ENCODE assay signal across 1 cellular context in the genomic region with DNA sequence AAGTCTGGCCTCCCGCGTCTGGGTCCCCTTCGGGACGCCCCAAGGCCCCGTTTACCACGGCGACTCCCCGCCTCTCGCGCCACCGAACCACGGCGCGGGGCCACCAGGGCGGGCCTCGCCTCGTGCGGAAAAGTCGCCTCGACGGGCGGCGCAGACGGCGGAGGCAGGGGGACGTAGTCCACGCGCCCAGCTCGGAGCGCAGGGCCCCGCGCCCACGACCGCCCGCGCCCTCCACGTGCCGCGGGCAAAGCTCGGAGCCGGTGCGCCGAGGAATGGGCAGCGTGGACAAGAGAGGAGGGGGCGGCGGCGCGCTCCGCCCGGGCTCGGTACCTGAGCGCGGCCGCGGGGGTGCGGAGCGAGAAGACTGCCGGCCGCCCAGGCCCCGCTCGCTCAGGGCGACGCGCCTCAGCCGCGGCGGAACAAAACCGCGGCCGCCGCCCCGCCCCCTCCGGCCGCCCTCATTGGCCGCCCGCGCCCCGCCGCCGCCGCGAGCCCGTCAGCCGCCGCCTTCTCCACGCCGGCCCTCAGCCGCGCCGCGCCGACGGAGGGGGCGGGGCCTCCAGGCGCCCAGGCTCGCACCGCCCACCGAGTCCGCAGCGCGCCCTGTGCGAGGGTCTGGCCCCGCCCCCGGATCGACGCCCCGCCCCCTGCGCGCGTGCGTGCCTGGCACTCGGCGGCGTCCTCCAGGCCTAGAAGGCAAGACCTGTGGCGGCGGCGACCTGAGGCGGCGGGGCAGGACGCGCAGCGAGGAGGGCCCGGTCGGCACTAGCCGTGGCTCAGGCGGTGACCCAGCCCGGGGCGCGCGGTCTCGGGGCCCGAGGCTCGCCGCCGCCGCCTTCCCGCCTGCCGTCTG.
TF ChIP-seq lines count a peak whose summit lies in the region.

A gene with protein sequence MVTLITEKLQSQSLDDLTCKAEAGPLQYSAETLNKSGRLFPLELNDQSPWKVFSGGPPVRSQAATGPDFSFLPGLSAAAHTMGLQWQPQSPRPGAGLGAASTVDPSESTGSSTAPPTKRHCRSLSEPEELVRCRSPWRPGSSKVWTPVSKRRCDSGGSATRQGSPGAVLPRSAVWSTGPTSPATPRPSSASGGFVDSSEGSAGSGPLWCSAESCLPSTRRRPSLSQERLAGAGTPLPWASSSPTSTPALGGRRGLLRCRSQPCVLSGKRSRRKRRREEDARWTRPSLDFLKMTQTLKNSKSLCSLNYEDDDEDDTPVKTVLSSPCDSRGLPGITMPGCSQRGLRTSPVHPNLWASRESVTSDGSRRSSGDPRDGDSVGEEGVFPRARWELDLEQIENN (minus strand): TSS at position 411 of the 853 bp plus-strand sequence. CDS start 15,572 bp downstream, outside the sequence.

TF ChIP-seq in K562, 482 proteins besides CTCF, POLR2A, EP300 and RAD21 (continued from another document and continues in another):
- TF ChIP-seq, protein P1, sequence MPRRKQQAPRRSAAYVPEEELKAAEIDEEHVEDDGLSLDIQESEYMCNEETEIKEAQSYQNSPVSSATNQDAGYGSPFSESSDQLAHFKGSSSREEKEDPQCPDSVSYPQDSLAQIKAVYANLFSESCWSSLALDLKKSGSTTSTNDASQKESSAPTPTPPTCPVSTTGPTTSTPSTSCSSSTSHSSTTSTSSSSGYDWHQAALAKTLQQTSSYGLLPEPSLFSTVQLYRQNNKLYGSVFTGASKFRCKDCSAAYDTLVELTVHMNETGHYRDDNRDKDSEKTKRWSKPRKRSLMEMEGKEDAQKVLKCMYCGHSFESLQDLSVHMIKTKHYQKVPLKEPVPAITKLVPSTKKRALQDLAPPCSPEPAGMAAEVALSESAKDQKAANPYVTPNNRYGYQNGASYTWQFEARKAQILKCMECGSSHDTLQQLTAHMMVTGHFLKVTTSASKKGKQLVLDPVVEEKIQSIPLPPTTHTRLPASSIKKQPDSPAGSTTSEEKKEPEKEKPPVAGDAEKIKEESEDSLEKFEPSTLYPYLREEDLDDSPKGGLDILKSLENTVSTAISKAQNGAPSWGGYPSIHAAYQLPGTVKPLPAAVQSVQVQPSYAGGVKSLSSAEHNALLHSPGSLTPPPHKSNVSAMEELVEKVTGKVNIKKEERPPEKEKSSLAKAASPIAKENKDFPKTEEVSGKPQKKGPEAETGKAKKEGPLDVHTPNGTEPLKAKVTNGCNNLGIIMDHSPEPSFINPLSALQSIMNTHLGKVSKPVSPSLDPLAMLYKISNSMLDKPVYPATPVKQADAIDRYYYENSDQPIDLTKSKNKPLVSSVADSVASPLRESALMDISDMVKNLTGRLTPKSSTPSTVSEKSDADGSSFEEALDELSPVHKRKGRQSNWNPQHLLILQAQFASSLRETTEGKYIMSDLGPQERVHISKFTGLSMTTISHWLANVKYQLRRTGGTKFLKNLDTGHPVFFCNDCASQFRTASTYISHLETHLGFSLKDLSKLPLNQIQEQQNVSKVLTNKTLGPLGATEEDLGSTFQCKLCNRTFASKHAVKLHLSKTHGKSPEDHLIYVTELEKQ (CRISPR knock-in tag; IDR thresholded peaks at IDR 0.05) = no peak
- TF ChIP-seq CBX3 (IDR thresholded peaks at IDR 0.05; ENCODE audit: borderline replicate concordance in 1 of 2, low read length in 2 of 2) = no peak
- TF ChIP-seq BCL6 (CRISPR knock-in tag; IDR thresholded peaks at IDR 0.05) = no peak
- TF ChIP-seq NFIC (IDR thresholded peaks at IDR 0.05) = peak; percentile 80
- no peak for TF ChIP-seq MEF2A (IDR thresholded peaks at IDR 0.05; ENCODE audit: control insufficient read depth, low read depth, low read length)
- TF ChIP-seq ZC3H4 (CRISPR knock-in tag; IDR thresholded peaks at IDR 0.05; ENCODE audit: borderline replicate concordance) = peak; percentile 53; the same call in 1 of the 2 replicates
- no peak for TF ChIP-seq RBM15 (IDR thresholded peaks at IDR 0.05; ENCODE audit: insufficient read depth, low read length)
- TF ChIP-seq L3MBTL2 (IDR thresholded peaks at IDR 0.05) = peak; percentile 100
- TF ChIP-seq, protein P2, sequence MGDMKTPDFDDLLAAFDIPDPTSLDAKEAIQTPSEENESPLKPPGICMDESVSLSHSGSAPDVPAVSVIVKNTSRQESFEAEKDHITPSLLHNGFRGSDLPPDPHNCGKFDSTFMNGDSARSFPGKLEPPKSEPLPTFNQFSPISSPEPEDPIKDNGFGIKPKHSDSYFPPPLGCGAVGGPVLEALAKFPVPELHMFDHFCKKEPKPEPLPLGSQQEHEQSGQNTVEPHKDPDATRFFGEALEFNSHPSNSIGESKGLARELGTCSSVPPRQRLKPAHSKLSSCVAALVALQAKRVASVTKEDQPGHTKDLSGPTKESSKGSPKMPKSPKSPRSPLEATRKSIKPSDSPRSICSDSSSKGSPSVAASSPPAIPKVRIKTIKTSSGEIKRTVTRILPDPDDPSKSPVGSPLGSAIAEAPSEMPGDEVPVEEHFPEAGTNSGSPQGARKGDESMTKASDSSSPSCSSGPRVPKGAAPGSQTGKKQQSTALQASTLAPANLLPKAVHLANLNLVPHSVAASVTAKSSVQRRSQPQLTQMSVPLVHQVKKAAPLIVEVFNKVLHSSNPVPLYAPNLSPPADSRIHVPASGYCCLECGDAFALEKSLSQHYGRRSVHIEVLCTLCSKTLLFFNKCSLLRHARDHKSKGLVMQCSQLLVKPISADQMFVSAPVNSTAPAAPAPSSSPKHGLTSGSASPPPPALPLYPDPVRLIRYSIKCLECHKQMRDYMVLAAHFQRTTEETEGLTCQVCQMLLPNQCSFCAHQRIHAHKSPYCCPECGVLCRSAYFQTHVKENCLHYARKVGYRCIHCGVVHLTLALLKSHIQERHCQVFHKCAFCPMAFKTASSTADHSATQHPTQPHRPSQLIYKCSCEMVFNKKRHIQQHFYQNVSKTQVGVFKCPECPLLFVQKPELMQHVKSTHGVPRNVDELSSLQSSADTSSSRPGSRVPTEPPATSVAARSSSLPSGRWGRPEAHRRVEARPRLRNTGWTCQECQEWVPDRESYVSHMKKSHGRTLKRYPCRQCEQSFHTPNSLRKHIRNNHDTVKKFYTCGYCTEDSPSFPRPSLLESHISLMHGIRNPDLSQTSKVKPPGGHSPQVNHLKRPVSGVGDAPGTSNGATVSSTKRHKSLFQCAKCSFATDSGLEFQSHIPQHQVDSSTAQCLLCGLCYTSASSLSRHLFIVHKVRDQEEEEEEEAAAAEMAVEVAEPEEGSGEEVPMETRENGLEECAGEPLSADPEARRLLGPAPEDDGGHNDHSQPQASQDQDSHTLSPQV (IDR thresholded peaks at IDR 0.05) = peak; percentile 93
- TF ChIP-seq ZNF830 (CRISPR knock-in tag; IDR thresholded peaks at IDR 0.05) = no peak
- TF ChIP-seq ZNF274 (IDR thresholded peaks at IDR 0.05; ENCODE audit: borderline replicate concordance, low read depth, low read length) = no peak
- TF ChIP-seq TEAD4 (IDR thresholded peaks at IDR 0.05; ENCODE audit: low read length) = no peak
- TF ChIP-seq TEAD4 (CRISPR knock-in tag; IDR thresholded peaks at IDR 0.05; ENCODE audit: borderline replicate concordance) = peak; percentile 96
- TF ChIP-seq, protein P3, sequence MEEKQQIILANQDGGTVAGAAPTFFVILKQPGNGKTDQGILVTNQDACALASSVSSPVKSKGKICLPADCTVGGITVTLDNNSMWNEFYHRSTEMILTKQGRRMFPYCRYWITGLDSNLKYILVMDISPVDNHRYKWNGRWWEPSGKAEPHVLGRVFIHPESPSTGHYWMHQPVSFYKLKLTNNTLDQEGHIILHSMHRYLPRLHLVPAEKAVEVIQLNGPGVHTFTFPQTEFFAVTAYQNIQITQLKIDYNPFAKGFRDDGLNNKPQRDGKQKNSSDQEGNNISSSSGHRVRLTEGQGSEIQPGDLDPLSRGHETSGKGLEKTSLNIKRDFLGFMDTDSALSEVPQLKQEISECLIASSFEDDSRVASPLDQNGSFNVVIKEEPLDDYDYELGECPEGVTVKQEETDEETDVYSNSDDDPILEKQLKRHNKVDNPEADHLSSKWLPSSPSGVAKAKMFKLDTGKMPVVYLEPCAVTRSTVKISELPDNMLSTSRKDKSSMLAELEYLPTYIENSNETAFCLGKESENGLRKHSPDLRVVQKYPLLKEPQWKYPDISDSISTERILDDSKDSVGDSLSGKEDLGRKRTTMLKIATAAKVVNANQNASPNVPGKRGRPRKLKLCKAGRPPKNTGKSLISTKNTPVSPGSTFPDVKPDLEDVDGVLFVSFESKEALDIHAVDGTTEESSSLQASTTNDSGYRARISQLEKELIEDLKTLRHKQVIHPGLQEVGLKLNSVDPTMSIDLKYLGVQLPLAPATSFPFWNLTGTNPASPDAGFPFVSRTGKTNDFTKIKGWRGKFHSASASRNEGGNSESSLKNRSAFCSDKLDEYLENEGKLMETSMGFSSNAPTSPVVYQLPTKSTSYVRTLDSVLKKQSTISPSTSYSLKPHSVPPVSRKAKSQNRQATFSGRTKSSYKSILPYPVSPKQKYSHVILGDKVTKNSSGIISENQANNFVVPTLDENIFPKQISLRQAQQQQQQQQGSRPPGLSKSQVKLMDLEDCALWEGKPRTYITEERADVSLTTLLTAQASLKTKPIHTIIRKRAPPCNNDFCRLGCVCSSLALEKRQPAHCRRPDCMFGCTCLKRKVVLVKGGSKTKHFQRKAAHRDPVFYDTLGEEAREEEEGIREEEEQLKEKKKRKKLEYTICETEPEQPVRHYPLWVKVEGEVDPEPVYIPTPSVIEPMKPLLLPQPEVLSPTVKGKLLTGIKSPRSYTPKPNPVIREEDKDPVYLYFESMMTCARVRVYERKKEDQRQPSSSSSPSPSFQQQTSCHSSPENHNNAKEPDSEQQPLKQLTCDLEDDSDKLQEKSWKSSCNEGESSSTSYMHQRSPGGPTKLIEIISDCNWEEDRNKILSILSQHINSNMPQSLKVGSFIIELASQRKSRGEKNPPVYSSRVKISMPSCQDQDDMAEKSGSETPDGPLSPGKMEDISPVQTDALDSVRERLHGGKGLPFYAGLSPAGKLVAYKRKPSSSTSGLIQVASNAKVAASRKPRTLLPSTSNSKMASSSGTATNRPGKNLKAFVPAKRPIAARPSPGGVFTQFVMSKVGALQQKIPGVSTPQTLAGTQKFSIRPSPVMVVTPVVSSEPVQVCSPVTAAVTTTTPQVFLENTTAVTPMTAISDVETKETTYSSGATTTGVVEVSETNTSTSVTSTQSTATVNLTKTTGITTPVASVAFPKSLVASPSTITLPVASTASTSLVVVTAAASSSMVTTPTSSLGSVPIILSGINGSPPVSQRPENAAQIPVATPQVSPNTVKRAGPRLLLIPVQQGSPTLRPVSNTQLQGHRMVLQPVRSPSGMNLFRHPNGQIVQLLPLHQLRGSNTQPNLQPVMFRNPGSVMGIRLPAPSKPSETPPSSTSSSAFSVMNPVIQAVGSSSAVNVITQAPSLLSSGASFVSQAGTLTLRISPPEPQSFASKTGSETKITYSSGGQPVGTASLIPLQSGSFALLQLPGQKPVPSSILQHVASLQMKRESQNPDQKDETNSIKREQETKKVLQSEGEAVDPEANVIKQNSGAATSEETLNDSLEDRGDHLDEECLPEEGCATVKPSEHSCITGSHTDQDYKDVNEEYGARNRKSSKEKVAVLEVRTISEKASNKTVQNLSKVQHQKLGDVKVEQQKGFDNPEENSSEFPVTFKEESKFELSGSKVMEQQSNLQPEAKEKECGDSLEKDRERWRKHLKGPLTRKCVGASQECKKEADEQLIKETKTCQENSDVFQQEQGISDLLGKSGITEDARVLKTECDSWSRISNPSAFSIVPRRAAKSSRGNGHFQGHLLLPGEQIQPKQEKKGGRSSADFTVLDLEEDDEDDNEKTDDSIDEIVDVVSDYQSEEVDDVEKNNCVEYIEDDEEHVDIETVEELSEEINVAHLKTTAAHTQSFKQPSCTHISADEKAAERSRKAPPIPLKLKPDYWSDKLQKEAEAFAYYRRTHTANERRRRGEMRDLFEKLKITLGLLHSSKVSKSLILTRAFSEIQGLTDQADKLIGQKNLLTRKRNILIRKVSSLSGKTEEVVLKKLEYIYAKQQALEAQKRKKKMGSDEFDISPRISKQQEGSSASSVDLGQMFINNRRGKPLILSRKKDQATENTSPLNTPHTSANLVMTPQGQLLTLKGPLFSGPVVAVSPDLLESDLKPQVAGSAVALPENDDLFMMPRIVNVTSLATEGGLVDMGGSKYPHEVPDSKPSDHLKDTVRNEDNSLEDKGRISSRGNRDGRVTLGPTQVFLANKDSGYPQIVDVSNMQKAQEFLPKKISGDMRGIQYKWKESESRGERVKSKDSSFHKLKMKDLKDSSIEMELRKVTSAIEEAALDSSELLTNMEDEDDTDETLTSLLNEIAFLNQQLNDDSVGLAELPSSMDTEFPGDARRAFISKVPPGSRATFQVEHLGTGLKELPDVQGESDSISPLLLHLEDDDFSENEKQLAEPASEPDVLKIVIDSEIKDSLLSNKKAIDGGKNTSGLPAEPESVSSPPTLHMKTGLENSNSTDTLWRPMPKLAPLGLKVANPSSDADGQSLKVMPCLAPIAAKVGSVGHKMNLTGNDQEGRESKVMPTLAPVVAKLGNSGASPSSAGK (IDR thresholded peaks at IDR 0.05) = peak; percentile 94
- TF ChIP-seq TAF1 (IDR thresholded peaks at IDR 0.05; ENCODE audit: control insufficient read depth, extremely low read depth, insufficient read depth, low read length, severe bottlenecking) = peak; percentile 25
- peak; percentile 41; the same call in 1 of the 2 replicates for TF ChIP-seq ILF3 (IDR thresholded peaks at IDR 0.05; ENCODE audit: borderline replicate concordance)
- peak; percentile 85; the same call in 1 of the 2 replicates for TF ChIP-seq HDAC8 (tag; IDR thresholded peaks at IDR 0.05)
- peak; percentile 47; the same call in 1 of the 2 replicates for TF ChIP-seq CEBPG (CRISPR knock-in tag; IDR thresholded peaks at IDR 0.05)
- no peak for TF ChIP-seq CEBPG (tag; conservative IDR thresholded peaks at IDR 0.05 in 1 of 2, IDR thresholded peaks at IDR 0.05 in 1 of 2)
- TF ChIP-seq, protein P4, sequence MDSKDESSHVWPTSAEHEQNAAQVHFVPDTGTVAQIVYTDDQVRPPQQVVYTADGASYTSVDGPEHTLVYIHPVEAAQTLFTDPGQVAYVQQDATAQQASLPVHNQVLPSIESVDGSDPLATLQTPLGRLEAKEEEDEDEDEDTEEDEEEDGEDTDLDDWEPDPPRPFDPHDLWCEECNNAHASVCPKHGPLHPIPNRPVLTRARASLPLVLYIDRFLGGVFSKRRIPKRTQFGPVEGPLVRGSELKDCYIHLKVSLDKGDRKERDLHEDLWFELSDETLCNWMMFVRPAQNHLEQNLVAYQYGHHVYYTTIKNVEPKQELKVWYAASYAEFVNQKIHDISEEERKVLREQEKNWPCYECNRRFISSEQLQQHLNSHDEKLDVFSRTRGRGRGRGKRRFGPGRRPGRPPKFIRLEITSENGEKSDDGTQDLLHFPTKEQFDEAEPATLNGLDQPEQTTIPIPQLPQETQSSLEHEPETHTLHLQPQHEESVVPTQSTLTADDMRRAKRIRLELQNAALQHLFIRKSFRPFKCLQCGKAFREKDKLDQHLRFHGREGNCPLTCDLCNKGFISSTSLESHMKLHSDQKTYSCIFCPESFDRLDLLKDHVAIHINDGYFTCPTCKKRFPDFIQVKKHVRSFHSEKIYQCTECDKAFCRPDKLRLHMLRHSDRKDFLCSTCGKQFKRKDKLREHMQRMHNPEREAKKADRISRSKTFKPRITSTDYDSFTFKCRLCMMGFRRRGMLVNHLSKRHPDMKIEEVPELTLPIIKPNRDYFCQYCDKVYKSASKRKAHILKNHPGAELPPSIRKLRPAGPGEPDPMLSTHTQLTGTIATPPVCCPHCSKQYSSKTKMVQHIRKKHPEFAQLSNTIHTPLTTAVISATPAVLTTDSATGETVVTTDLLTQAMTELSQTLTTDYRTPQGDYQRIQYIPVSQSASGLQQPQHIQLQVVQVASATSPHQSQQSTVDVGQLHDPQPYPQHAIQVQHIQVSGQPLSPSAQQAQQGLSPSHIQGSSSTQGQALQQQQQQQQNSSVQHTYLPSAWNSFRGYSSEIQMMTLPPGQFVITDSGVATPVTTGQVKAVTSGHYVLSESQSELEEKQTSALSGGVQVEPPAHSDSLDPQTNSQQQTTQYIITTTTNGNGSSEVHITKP (IDR thresholded peaks at IDR 0.05; ENCODE audit: partially characterized antibody) = no peak
- TF ChIP-seq MTA1 (IDR thresholded peaks at IDR 0.05; ENCODE audit: borderline replicate concordance) = no peak
